2 cellular contexts compared by ENCODE assay signal in the genomic region with DNA sequence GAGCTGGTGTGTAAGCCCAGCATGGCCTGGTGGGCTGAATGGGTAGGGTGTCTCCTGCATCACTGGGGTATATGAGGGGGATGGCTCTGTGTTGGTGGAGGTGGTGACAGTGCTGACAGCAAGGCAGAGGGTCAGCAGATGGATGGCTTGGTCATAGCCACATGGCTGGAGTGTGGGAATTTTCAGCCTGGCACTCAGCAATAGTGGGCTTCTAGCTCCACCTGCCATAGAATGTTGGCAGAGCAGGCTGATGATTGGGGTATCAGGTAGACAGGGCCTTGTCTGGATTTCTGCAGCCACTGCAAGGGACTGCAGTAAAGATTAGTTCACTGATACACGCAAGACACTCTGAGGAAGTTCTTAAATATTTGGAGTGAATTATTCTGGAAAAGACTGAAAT.
TF ChIP-seq lines count a peak whose summit lies in the region.

No MANE protein-coding gene starts in this region.

TF ChIP-seq in Ishikawa, 13 proteins besides CTCF, POLR2A, EP300 and RAD21 (continued from another document):
- TF ChIP-seq USF1 (IDR thresholded peaks at IDR 0.05) (no peak), CREB1 (IDR thresholded peaks at IDR 0.05; ENCODE audit: low read depth) (no peak), ZBTB7A (IDR thresholded peaks at IDR 0.05; ENCODE audit: low read depth) (no peak), EGR1 (IDR thresholded peaks at IDR 0.05) (no peak)
TF ChIP-seq in Ishikawa: peak in this region for 0.

TF ChIP-seq in H1, 55 proteins besides CTCF, POLR2A, EP300 and RAD21 (continued from another document):
- TF ChIP-seq FOSL1 (IDR thresholded peaks at IDR 0.05; ENCODE audit: insufficient read depth, low read depth, low read length), result no peak
